1 cellular context compared by ENCODE assay signal in genomic region chr2:3482363-3482821, GRCh38.
A peak's percentile ranks its signal among the peaks of the same experiment; 100 is the strongest.
TF ChIP-seq lines count a peak whose summit lies in the region.

No MANE protein-coding gene starts in this region.

TF ChIP-seq in K562, 482 proteins besides CTCF, POLR2A, EP300 and RAD21:
- no peak for TF ChIP-seq POLR2B (IDR thresholded peaks at IDR 0.05; ENCODE audit: low read depth, partially characterized antibody)
- TF ChIP-seq POLR2G (IDR thresholded peaks at IDR 0.05; ENCODE audit: low read depth, low read length) = peak; percentile 33; the same call in 1 of the 2 replicates
